In genomic region chr5:72842816-72843215, GRCh38 we compare ENCODE assay signal across 8 cellular contexts. TPM values are rescaled to one million over a fixed set of nuclear protein-coding genes. Genes with fewer than 3 reads are reported as not detected.
DNase-seq lines count a peak whose midpoint lies in the region; ATAC-seq lines count a peak whose summit lies in the region.

No MANE protein-coding gene starts in this region.

- in situ Hi-C loops in HAP-1 (cut with MboI; ENCODE audit: low sequenced_read_pairs), result no loop called here

- no peak for ATAC-seq in HG02623 (IDR thresholded peaks at IDR 0.05; ENCODE audit: unreplicated experiment)
- ATAC-seq in HG02610 (IDR thresholded peaks at IDR 0.05; ENCODE audit: unreplicated experiment), result no peak

- peaks cover 9% of the 10 kb centered on the region for H3K4me1 ChIP-seq in HAP-1

- H3K4me3 ChIP-seq in H7 (ENCODE audit: insufficient read depth, low read depth, low read length), result no peak overlapping the region
- no peak overlapping the region for H3K4me3 ChIP-seq in HAP-1

- H3K36me3 ChIP-seq in H7 (replicated peaks; ENCODE audit: control insufficient read depth, insufficient read depth, low read length), result no peaks in the 10 kb centered on the region
- H3K36me3 ChIP-seq in HAP-1 (replicated peaks), result no peaks in the 10 kb centered on the region

- peak; percentile 74 for DNase-seq in A172 (ENCODE audit: low spot score)
- DNase-seq in H7, result peak; percentile 17
- DNase-seq in SW 1271 (lab: John Stamatoyannopoulos, UW), result peak; percentile 30 to 53
- peak; percentile 69 for DNase-seq in iris pigment epithelial cell (ENCODE audit: low read depth)
- no peak for DNase-seq in NCI-H1930 (lab: John Stamatoyannopoulos, UW)
- DNase-seq in HAP-1 (ENCODE audit: low spot score in 2 of 2), result no peak

- H3K9me3 ChIP-seq in HAP-1, result no peaks in the 10 kb centered on the region

- no peaks in the 10 kb centered on the region for H3K27me3 ChIP-seq in H7 (ENCODE audit: control insufficient read depth, insufficient read depth, low read length)
- no peaks in the 10 kb centered on the region for H3K27me3 ChIP-seq in HAP-1 (ENCODE audit: low read depth)

RNA-seq across cellular contexts. Expression of gene TNPO1, which starts 26.4 kb away (rescaled TPM):
- 207 and 347 TPM in 2 replicates for total RNA-seq in A172 (2014; rRNA removed; shearing (Covaris generic))
- total RNA-seq in H7 (2014; rRNA removed; shearing (Covaris generic)), result 173 and 181 TPM in 2 replicates

Comparison
In these comparisons a context has a peak if more than half of its experiments do, and no peak if none do; other contexts are left out.
1. DNase-seq: peak in A172 (single experiment), H7 (single experiment), SW 1271 (2 of 2) and iris pigment epithelial cell (single experiment); none in NCI-H1930 (0 of 2) and HAP-1 (0 of 2).